19 cellular contexts compared by ENCODE assay signal in the genomic region with DNA sequence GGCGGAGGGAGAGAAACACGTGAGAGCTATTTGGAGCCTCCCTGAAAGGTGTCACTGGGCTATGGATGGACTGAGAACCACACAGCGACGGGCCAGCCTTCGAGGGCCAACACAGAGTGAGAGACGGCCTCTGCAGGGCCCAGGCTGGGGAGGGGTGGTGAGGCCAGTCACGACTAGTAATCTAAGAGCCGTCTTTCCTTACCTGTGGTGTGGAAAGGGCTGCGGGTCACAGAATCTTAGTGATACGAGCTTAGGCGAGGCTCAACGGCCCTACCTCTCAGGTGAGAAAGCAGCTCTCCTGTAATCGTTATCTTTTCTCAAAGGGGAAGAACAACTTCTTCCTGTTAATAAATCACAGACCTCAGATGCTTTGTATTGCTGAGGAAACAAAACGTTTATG. TPM values are rescaled to one million over a fixed set of nuclear protein-coding genes. Genes with fewer than 3 reads are reported as not detected.
DNase-seq lines count a peak whose midpoint lies in the region; ATAC-seq and TF ChIP-seq lines count a peak whose summit lies in the region.
"Had no signal": no experiment of that assay in that cellular context is flagged by ENCODE, and none has a peak within 500 bp of the region (broad histone marks: within the 10 kb centered on the region; RNA-seq: fewer than 3 reads in every experiment).

No MANE protein-coding gene starts in this region.

- peak; percentile 39 for ATAC-seq in upper lobe of right lung
- no peak for ATAC-seq in GM21717 (IDR thresholded peaks at IDR 0.05; ENCODE audit: unreplicated experiment)

- H4K12ac ChIP-seq in trophoblast cell (ENCODE audit: low read depth, low read length), result no peak overlapping the region

- H3K36me3 ChIP-seq in upper lobe of right lung, result no peaks in the 10 kb centered on the region
- H3K36me3 ChIP-seq in trophoblast cell (ENCODE audit: control insufficient read depth in 1 of 2, insufficient read depth in 2 of 2, low read length in 2 of 2), result no peaks in the 10 kb centered on the region
- H3K36me3 ChIP-seq: BLaER1 treated with 17β-estradiol and CSF1 and Interleukin-3, amounts not matched to agents 10 nM and 100 nM had no signal

- no peak overlapping the region for H4K8ac ChIP-seq in trophoblast cell (ENCODE audit: low read depth, low read length)

- H3K79me1 ChIP-seq in trophoblast cell (ENCODE audit: low read length), result no peaks in the 10 kb centered on the region

- intact Hi-C loops in upper lobe of right lung (cut with DNase I), result no loop called here

- no peak overlapping the region for H2BK5ac ChIP-seq in trophoblast cell (ENCODE audit: low read depth, low read length, poor library complexity)

- H3K27me3 ChIP-seq in upper lobe of right lung, result no peaks in the 10 kb centered on the region
- H3K27me3 ChIP-seq in trophoblast cell (ENCODE audit: insufficient read depth, low read length), result no peaks in the 10 kb centered on the region
- H3K27me3 ChIP-seq: BLaER1 treated with 17β-estradiol and CSF1 and Interleukin-3, amounts not matched to agents 10 nM and 100 nM had no signal

- H3K4ac ChIP-seq in trophoblast cell (ENCODE audit: low read depth, low read length), result no peak overlapping the region

- H2BK120ac ChIP-seq in trophoblast cell (ENCODE audit: insufficient read depth, low read length, poor library complexity), result no peak overlapping the region

- H4K91ac ChIP-seq in trophoblast cell (ENCODE audit: low read depth, low read length), result no peak overlapping the region

- no peak overlapping the region for H2AFZ ChIP-seq in trophoblast cell (ENCODE audit: insufficient read depth, low read length, poor library complexity)

- peak; percentile 44 for DNase-seq in activated CD8-positive, alpha-beta memory T cell treated with anti-CD3 and anti-CD28 coated beads, Interleukin-2, amount 50 U/mL, for 48 hours
- DNase-seq in activated CD8-positive, alpha-beta memory T cell treated with anti-CD3 and anti-CD28 coated beads, Interleukin-2, amount 50 U/mL, for 4 hours, result no peak
- DNase-seq in SK-N-DZ (ENCODE audit: low spot score) (peak; percentile 8), mesenteric fat pad (ENCODE audit: low spot score) (peak; percentile 39), upper lobe of right lung (no peak), trophoblast cell (no peak), HUDEP-2 (lab: John Stamatoyannopoulos, UW; ENCODE audit: unreplicated experiment in 76 of 76) (no peak)
- DNase-seq: GM23248, Karpas-422, MM.1S, NCI-H1105 treated with DMSO at 0.1 percent for 48 hours, NCI-H2029, NCI-H510A treated with DMSO at 0.1 percent for 48 hours, OCI-M1, T-cell had no signal

- H3K23ac ChIP-seq in trophoblast cell (ENCODE audit: low read length), result no peak overlapping the region

- no peaks in the 10 kb centered on the region for H3K79me2 ChIP-seq in trophoblast cell (ENCODE audit: control insufficient read depth, insufficient read depth, low read length, poor library complexity)

- H3K27ac ChIP-seq in upper lobe of right lung, result no peak overlapping the region
- H3K27ac ChIP-seq in trophoblast cell (ENCODE audit: low read depth, low read length), result no peak overlapping the region
- H3K27ac ChIP-seq: 22Rv1, GM23248, SK-N-MC had no signal

- no CpG with 5 or more reads among the region's 14 CpGs for WGBS in trophoblast cell (ENCODE audit: extremely low coverage, insufficient coverage, insufficient read length)

- H3K4me3 ChIP-seq in upper lobe of right lung, result no peak overlapping the region
- H3K4me3 ChIP-seq in trophoblast cell (ENCODE audit: low read depth, low read length), result no peak overlapping the region
- H3K4me3 ChIP-seq: BLaER1 treated with 17β-estradiol and CSF1 and Interleukin-3, amounts not matched to agents 10 nM and 100 nM; GM23248; SK-N-MC had no signal

- no peak overlapping the region for H2AK5ac ChIP-seq in trophoblast cell (ENCODE audit: low read length)

- H3K9me3 ChIP-seq in upper lobe of right lung, result no peaks in the 10 kb centered on the region
- no peaks in the 10 kb centered on the region for H3K9me3 ChIP-seq in trophoblast cell (ENCODE audit: insufficient read depth, low read depth, low read length)
- H3K9me3 ChIP-seq: BLaER1 treated with 17β-estradiol and CSF1 and Interleukin-3, amounts not matched to agents 10 nM and 100 nM had no signal

- H3K9ac ChIP-seq in trophoblast cell (ENCODE audit: low read length), result no peak overlapping the region
- H3K9ac ChIP-seq: GM23248 had no signal

- no peak overlapping the region for H2BK12ac ChIP-seq in trophoblast cell (ENCODE audit: low read length)

- H3K4me1 ChIP-seq in upper lobe of right lung, result no peaks in the 10 kb centered on the region
- H3K4me1 ChIP-seq in trophoblast cell (ENCODE audit: control insufficient read depth in 1 of 2, insufficient read depth in 2 of 2, low read length in 2 of 2), result no peaks in the 10 kb centered on the region

- no peak overlapping the region for H3K14ac ChIP-seq in trophoblast cell (ENCODE audit: low read length)

- no peak for TF ChIP-seq CTCF in upper lobe of right lung (IDR thresholded peaks at IDR 0.05)

- no peak overlapping the region for H3K18ac ChIP-seq in trophoblast cell (ENCODE audit: low read length)

- no peak overlapping the region for H3K4me2 ChIP-seq in trophoblast cell (ENCODE audit: low read length)

RNA-seq across cellular contexts. Expression of a gene that starts 33.4 kb away (rescaled TPM):
- 37.1 and 51.2 TPM in 2 replicates for polyA plus RNA-seq in SK-N-DZ (2014; cell fraction: cytosol; rRNA removed)
- 42.8 and 57.1 TPM in 2 replicates for polyA plus RNA-seq in SK-N-DZ (2014; cell fraction: nucleus; rRNA removed)
- total RNA-seq in mesenteric fat pad (20.8 TPM), upper lobe of right lung (25.0 TPM)
- polyA plus RNA-seq in trophoblast cell (2013), result 97.6 and 104 TPM in 2 replicates

Comparison
In these comparisons a context has a peak if more than half of its experiments do, and no peak if none do; other contexts are left out.
1. DNase-seq: peak in activated CD8-positive, alpha-beta memory T cell treated with anti-CD3 and anti-CD28 coated beads, Interleukin-2, amount 50 U/mL, for 48 hours (single experiment), SK-N-DZ (single experiment) and mesenteric fat pad (single experiment); none in activated CD8-positive, alpha-beta memory T cell treated with anti-CD3 and anti-CD28 coated beads, Interleukin-2, amount 50 U/mL, for 4 hours (single experiment), upper lobe of right lung (single experiment), trophoblast cell (0 of 2) and HUDEP-2 (0 of 76).